Comparison of ENCODE assay signal across 8 cellular contexts in genomic region chr2:151051584-151052220, GRCh38.
A peak's percentile ranks its signal among the peaks of the same experiment; 100 is the strongest.
DNase-seq lines count a peak whose midpoint lies in the region; TF ChIP-seq lines count a peak whose summit lies in the region.

No MANE protein-coding gene starts in this region.

- H3K9me3 ChIP-seq in endocrine pancreas (ENCODE audit: control insufficient read depth, low read length): no peaks in the 10 kb centered on the region

- DNase-seq in AG04449 (ENCODE audit: low read depth, low spot score) (no peak), GM10248 (ENCODE audit: extremely low spot score) (peak; percentile 29), H7 (peak; percentile 38), KG1 (lab: John Stamatoyannopoulos, UW) (peak; percentile 12), SK-MEL-5 (ENCODE audit: low read depth, low spot score) (peak; percentile 73), myocyte (ENCODE audit: low read depth) (peak; percentile 63)
- no peak for DNase-seq in effector CD8-positive, alpha-beta T cell (lab: John Stamatoyannopoulos, UW)

- CTCF ChIA-PET in AG04449 (lab: Yijun Ruan, JAX): interaction anchor here (0.6 to 3.8 kb wide), 29 partner anchors 9 to 1454 kb away, joined by 3 to 21 read pairs (median 4); no protein-coding TSS in a partner anchor
- CTCF ChIA-PET in GM10248 (lab: Yijun Ruan, JAX): interaction anchor here (0.6 to 3.9 kb wide), 24 partner anchors 9 to 1465 kb away, joined by 3 to 28 read pairs (median 4); no protein-coding TSS in a partner anchor

- H3K4me3 ChIP-seq in AG04449 (ENCODE audit: low read depth, low read length) (no peak overlapping the region), H7 (ENCODE audit: insufficient read depth, low read depth, low read length) (no peak overlapping the region), endocrine pancreas (ENCODE audit: control insufficient read depth, insufficient read depth, low read length) (peak overlapping the region; percentile 18)

- no peak overlapping the region for H3K9ac ChIP-seq in endocrine pancreas (ENCODE audit: control insufficient read depth, insufficient read depth, low read length)

- no peaks in the 10 kb centered on the region for H3K4me1 ChIP-seq in endocrine pancreas (ENCODE audit: control insufficient read depth, insufficient read depth, low read length)

- POLR2A ChIA-PET in AG04449 (lab: Yijun Ruan, JAX) (no interaction called here), GM10248 (lab: Yijun Ruan, JAX) (no interaction called here)

- H3K36me3 ChIP-seq in H7 (replicated peaks; ENCODE audit: control insufficient read depth, insufficient read depth, low read length) (no peaks in the 10 kb centered on the region), endocrine pancreas (ENCODE audit: control insufficient read depth, insufficient read depth, low read length) (no peaks in the 10 kb centered on the region)

- TF ChIP-seq CTCF in AG04449 (IDR thresholded peaks at IDR 0.05; ENCODE audit: insufficient read depth, low read length, missing control alignments) (peak; percentile 72), GM10248 (IDR thresholded peaks at IDR 0.05; ENCODE audit: control extremely low read depth, extremely low read depth, low read depth, missing control alignments) (peak; percentile 64)

- H3K27me3 ChIP-seq in H7 (ENCODE audit: control insufficient read depth, insufficient read depth, low read length) (no peaks in the 10 kb centered on the region), endocrine pancreas (ENCODE audit: control insufficient read depth, insufficient read depth, low read length) (no peaks in the 10 kb centered on the region)

- in situ Hi-C loops in SK-MEL-5 (cut with HindIII; ENCODE audit: low pct_unique_long_range_greater_than_20kb, low sequenced_read_pairs): no loop called here

Comparison
In these comparisons a context has a peak if more than half of its experiments do, and no peak if none do; other contexts are left out.
1. DNase-seq: peak in GM10248 (single experiment), H7 (single experiment), KG1 (single experiment), SK-MEL-5 (single experiment) and myocyte (single experiment); none in AG04449 (single experiment) and effector CD8-positive, alpha-beta T cell (single experiment).